In the genomic region with DNA sequence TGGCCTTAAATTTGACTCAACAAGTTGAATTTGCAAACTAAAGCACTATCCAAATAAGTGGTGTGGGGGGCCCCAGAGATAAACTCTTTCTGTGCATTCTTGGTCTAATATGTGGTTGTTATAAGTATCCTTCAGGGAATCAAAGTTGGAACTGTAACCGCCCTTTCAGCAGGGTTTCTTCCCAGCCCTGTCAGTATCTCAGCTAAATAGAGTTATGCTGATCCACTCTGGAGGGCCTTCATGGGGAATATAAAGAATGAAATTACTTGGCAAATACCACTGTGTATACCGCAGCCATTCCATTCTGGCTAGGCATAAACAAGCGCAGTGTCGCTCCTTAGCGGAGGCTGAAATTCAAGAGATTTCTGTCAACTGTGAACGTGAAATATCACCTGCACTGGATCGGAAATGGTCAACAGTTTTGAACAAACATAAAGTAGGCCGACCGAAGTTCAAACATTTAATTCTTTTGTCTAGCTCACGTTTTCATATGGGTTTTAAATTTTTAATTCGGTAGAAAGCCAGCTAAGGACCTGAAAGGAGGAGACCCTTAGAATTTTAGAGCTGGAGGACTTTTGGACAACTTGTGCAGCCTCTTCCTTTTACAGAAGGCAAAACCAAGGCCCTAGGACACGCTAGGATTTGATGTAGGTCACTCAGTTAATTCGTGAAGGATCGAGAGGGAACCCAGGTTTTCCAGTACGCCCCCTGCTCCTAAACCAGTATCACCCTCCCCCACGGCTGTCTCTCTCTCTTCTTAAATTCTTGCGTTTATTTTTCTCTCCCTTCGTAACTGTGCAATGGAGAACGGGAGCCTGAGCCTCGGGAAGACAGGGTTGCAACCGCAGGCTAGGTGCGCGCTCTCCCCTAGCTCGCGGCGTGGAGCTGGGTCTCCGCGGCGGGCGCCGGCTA, we compare ENCODE assay signal across 8 cellular contexts.
DNase-seq lines count a peak whose midpoint lies in the region; ATAC-seq and TF ChIP-seq lines count a peak whose summit lies in the region.

No MANE protein-coding gene starts in this region.

- H3K9ac ChIP-seq in duodenal mucosa (ENCODE audit: low read depth in 1 of 2, low read length in 2 of 2), result peak overlapping the region; percentile 80 to 91

- H3K27me3 ChIP-seq in BJ (ENCODE audit: control insufficient read depth, insufficient read depth, low read length), result no peaks in the 10 kb centered on the region
- no peaks in the 10 kb centered on the region for H3K27me3 ChIP-seq in duodenal mucosa (ENCODE audit: control insufficient read depth in 1 of 2, insufficient read depth in 2 of 2, low read length in 2 of 2)

- H3K4me3 ChIP-seq in BJ (ENCODE audit: low read depth, low read length) (peak overlapping the region; percentile 61), duodenal mucosa (ENCODE audit: low read depth in 1 of 2, low read length in 2 of 2) (peak overlapping the region; percentile 79 to 86), mucosa of descending colon (peak overlapping the region; percentile 76)

- H3K36me3 ChIP-seq in BJ (ENCODE audit: control insufficient read depth, insufficient read depth, low read length) (no peaks in the 10 kb centered on the region), duodenal mucosa (ENCODE audit: control insufficient read depth in 1 of 2, insufficient read depth in 2 of 2, low read length in 2 of 2) (no peaks in the 10 kb centered on the region), mucosa of descending colon (ENCODE audit: low read depth) (no peaks in the 10 kb centered on the region)

- CTCF ChIA-PET in BJ (lab: Yijun Ruan, JAX), result interaction anchor here (0.8 to 2.0 kb wide), 19 partner anchors 8 to 92 kb away, joined by 3 to 19 read pairs (median 3); a partner anchor contains a TSS

- peak overlapping the region; percentile 82 for H3K27ac ChIP-seq in duodenal mucosa (ENCODE audit: low read depth, low read length)

- TF ChIP-seq CTCF in BJ (IDR thresholded peaks at IDR 0.05; ENCODE audit: insufficient read depth, low read depth, low read length) (no peak), mucosa of descending colon (IDR thresholded peaks at IDR 0.05) (no peak)

- H3K9me3 ChIP-seq in duodenal mucosa (ENCODE audit: control insufficient read depth in 1 of 2, low read length in 2 of 2), result no peaks in the 10 kb centered on the region
- H3K9me3 ChIP-seq in mucosa of descending colon, result no peaks in the 10 kb centered on the region

- POLR2A ChIA-PET in BJ (lab: Charles Lee), result interaction anchor here (0.7 kb wide), 1 partner anchor 39 kb away, joined by 3 read pairs; no protein-coding TSS in a partner anchor

- H3K4me1 ChIP-seq in duodenal mucosa (ENCODE audit: control insufficient read depth in 1 of 2, insufficient read depth in 2 of 2, low read length in 2 of 2) (peaks cover 13 to 19% of the 10 kb centered on the region in 2 donors), mucosa of descending colon (ENCODE audit: low read depth) (peaks cover 17% of the 10 kb centered on the region)

- intact Hi-C loops in mucosa of descending colon (cut with DNase I, micrococcal nuclease), result loop anchor here (10.0 kb wide), 1 partner anchor 75 kb away; a partner anchor contains a TSS

- ATAC-seq in GM21529 (IDR thresholded peaks at IDR 0.05; ENCODE audit: unreplicated experiment) (peak; percentile 10), mucosa of descending colon (peak; percentile 2), HG02973 (IDR thresholded peaks at IDR 0.05; ENCODE audit: unreplicated experiment) (no peak), GM19351 (IDR thresholded peaks at IDR 0.05; ENCODE audit: unreplicated experiment) (no peak)

- no peak for DNase-seq in BJ (ENCODE audit: low read depth)
- peak; percentile 22 for DNase-seq in NCI-H774 (lab: John Stamatoyannopoulos, UW)
- peak in 1 of 3 donors; percentile 39 for DNase-seq in mucosa of descending colon
- no peak for DNase-seq in ecto neural progenitor cell (ENCODE audit: low spot score)

Comparison
In these comparisons a context has a peak if more than half of its experiments do, and no peak if none do; other contexts are left out.
1. ATAC-seq: peak in GM21529 (single experiment) and mucosa of descending colon (single experiment); none in HG02973 (single experiment) and GM19351 (single experiment).
2. Peak in every context shown above with its lines, with median percentiles within 50 percentile points of each other: H3K4me3 ChIP-seq.